Comparison of ENCODE assay signal across 8 cellular contexts in the genomic region with DNA sequence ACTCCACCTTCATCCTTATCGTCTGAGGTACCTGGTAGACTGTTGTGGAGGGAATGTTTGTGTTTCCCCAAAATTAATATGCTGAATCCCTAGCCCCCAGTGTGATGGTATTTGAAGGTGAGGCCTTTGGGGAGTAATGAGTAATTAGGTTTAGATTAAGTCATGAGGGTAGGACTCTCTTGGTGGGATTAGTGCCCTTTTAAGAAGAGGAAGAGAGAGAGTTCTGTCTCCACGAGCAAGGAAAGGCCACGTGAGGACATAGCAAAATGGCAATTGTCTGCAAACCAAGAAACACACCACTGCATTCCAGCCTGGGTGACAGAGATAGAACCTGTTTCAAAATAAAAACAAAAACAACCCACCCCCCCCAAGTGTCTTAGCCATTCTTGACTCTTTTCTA.
"Had no signal": no experiment of that assay in that cellular context is flagged by ENCODE, and none has a peak within 500 bp of the region (broad histone marks: within the 10 kb centered on the region; RNA-seq: fewer than 3 reads in every experiment).

No MANE protein-coding gene starts in this region.

- H3K9me3 Mint-ChIP-seq: GM23338, H9, HFFc6 had no signal

- ATAC-seq: GM23338, HCT116 had no signal

- H3K27ac Mint-ChIP-seq: GM23338, H9, HFFc6 had no signal

- DNase-seq: GM23248, GOT3, H7, H9, HCEC 1CT, HFFc6 had no signal

- H3K4me3 Mint-ChIP-seq: GM23338, H9, HFFc6 had no signal
